ENCODE assay signal across 8 cellular contexts in the genomic region with DNA sequence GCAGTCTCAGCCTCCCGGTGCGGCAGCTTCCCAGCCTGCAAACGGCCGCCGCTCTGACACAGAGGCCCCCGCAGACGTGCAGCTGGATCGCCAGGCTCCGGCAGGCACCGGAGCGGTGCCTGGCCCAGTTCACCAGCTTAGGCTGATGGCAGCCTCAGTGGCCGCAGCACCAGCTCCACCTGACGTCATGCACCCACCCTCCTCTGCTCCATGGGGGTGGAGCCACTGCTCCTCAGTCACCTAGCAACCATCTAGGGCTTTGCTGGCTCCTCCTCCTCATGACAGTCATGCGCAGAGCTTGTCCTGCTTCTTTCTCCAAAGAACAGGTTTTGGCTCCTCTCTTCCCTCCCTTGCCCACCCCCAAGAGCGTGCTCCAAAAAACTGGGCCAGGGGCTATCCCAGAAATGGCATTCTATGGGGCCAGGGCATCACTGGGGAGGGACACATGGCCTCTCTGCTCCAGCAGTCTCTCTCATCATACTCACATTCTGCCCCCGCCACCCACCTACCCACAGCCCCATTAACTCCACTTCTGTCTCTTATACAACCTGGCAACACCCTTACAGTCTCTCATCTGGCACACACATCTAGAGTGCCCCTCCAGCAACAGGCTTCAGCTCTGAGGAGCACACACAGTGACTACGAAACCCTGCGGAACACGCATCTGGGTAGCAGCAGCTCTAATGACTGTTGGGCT. TPM values are rescaled to one million over a fixed set of nuclear protein-coding genes. Genes with fewer than 3 reads are reported as not detected.
A peak's percentile ranks its signal among the peaks of the same experiment; 100 is the strongest.
DNase-seq lines count a peak whose midpoint lies in the region; ATAC-seq, FAIRE-seq and TF ChIP-seq lines count a peak whose summit lies in the region.

No MANE protein-coding gene starts in this region.

- TF ChIP-seq CTCF in Panc1 (IDR thresholded peaks at IDR 0.05) = no peak
- TF ChIP-seq CTCF in gastroesophageal sphincter (IDR thresholded peaks at IDR 0.05) = no peak

- H3K4me3 ChIP-seq in Panc1 (ENCODE audit: low read depth in 2 of 2, low read length in 2 of 2) = no peak overlapping the region; a peak in 1 of 4 replicates
- peak overlapping the region; percentile 4 to 48 for H3K4me3 ChIP-seq in gastroesophageal sphincter

- BruUV-seq in Panc1 (replicated peaks; lab: Mats Ljungman, UMichigan) = no TSS peak

- intact Hi-C loops in Panc1 (cut with micrococcal nuclease; ENCODE audit: unreplicated experiment) = no loop called here

- no peak for TF ChIP-seq POLR2A in gastroesophageal sphincter (IDR thresholded peaks at IDR 0.05)
- no peak for TF ChIP-seq POLR2A in GM12892 (IDR thresholded peaks at IDR 0.05; ENCODE audit: low read depth, low read length)

- POLR2A ChIA-PET in Panc1 (lab: Charles Lee) = no interaction called here

- in situ Hi-C loops in G401 (cut with HindIII; ENCODE audit: low sequenced_read_pairs) (no loop called here), Panc1 (cut with HindIII; ENCODE audit: low pct_unique_long_range_greater_than_20kb, low sequenced_read_pairs) (no loop called here)

- no peaks in the 10 kb centered on the region for H3K27me3 ChIP-seq in Panc1 (ENCODE audit: control insufficient read depth, insufficient read depth, low read length)
- H3K27me3 ChIP-seq in gastroesophageal sphincter = no peaks in the 10 kb centered on the region

- H3K36me3 ChIP-seq in Panc1 (ENCODE audit: control insufficient read depth, insufficient read depth, low read length) (peaks cover 2% of the 10 kb centered on the region; the same call in 1 of the 2 replicates), gastroesophageal sphincter (peaks cover 0 to 52% of the 10 kb centered on the region in 2 donors)

- CTCF ChIA-PET in Panc1 (lab: Charles Lee) = no interaction called here

- no peak for FAIRE-seq in GM12892 (lab: Jason Lieb, UNC)

- H3K9me3 ChIP-seq in Panc1 (ENCODE audit: control insufficient read depth, insufficient read depth, low read depth, low read length) (no peaks in the 10 kb centered on the region), gastroesophageal sphincter (no peaks in the 10 kb centered on the region)

- ATAC-seq in Panc1 = peak; percentile 61; the same call in 1 of the 2 replicates
- ATAC-seq in gastroesophageal sphincter = peak; percentile 97
- ATAC-seq in GM21576 (IDR thresholded peaks at IDR 0.05; ENCODE audit: unreplicated experiment) = no peak
- no peak for ATAC-seq in GM18907 (IDR thresholded peaks at IDR 0.05; ENCODE audit: unreplicated experiment)

- peak; percentile 99 for DNase-seq in G401 (ENCODE audit: low spot score)
- no peak for DNase-seq in Panc1 (ENCODE audit: low read depth, low spot score)
- peak; percentile 33 to 99 (median 92) for DNase-seq in nucleus accumbens (lab: John Stamatoyannopoulos, UW)
- DNase-seq in RKO (ENCODE audit: low spot score) = no peak
- no peak for DNase-seq in GM12892 (ENCODE audit: insufficient read length)

- TF ChIP-seq EP300 in gastroesophageal sphincter (IDR thresholded peaks at IDR 0.05) = no peak

- H3K4me1 ChIP-seq in Panc1 (ENCODE audit: control insufficient read depth, insufficient read depth, low read length) = no peaks in the 10 kb centered on the region
- peaks cover 0 to 55% (median 20%) of the 10 kb centered on the region in 3 donors for H3K4me1 ChIP-seq in gastroesophageal sphincter

- H3K27ac ChIP-seq in Panc1 (ENCODE audit: low read length) (no peak overlapping the region), gastroesophageal sphincter (peak overlapping the region in 3 of 4 donors; percentile 69 to 78 (median 77))

- WGBS in gastroesophageal sphincter (ENCODE audit: low coverage in 1 of 2), 2 donors = 26% methylated on average over 5 of the region's 19 CpGs; no CpG with 5 or more reads in 1 of the 2 donors

RNA-seq across cellular contexts. Expression of gene DCTN1, which starts 5.5 kb away (rescaled TPM):
- total RNA-seq in G401 (2014; rRNA removed; shearing (Covaris generic)) = 124 and 145 TPM in 2 replicates
- total RNA-seq in Panc1 (2021; ENCODE audit: unreplicated experiment) = 190 TPM
- 225 TPM for polyA plus RNA-seq in Panc1 (2012; ENCODE audit: insufficient read length)
- total RNA-seq in gastroesophageal sphincter = 100 to 1,000 TPM; 132 to 197 (median 170) TPM
- polyA plus RNA-seq in GM12892 (2012; ENCODE audit: missing spikeins) = 34.7 TPM

RNA-seq across cellular contexts. Expression of gene SLC4A5, which starts 31.4 kb away (rescaled TPM):
- not detected in 2 replicates for total RNA-seq in G401 (2014; rRNA removed; shearing (Covaris generic))
- total RNA-seq in Panc1 (2021; ENCODE audit: unreplicated experiment) (1.2 TPM), gastroesophageal sphincter (1 to 10 TPM; 1.8 to 9.4 (median 5.0) TPM)
- 0.39 TPM for polyA plus RNA-seq in Panc1 (2012; ENCODE audit: insufficient read length)
- 0.91 TPM for polyA plus RNA-seq in GM12892 (2012; ENCODE audit: missing spikeins)

RNA-seq across cellular contexts. Expression of gene C2orf81, which starts 46.8 kb away (rescaled TPM):
- 0.95 and 2.8 TPM in 2 replicates for total RNA-seq in G401 (2014; rRNA removed; shearing (Covaris generic))
- total RNA-seq in Panc1 (2021; ENCODE audit: unreplicated experiment) (3.9 TPM), gastroesophageal sphincter (1 to 10 TPM in 3 of 4 donors, under 1 TPM in 1; 0.62 to 1.4 (median 1.2) TPM)
- polyA plus RNA-seq in Panc1 (2012; ENCODE audit: insufficient read length) = 5.6 TPM
- 2.0 TPM for polyA plus RNA-seq in GM12892 (2012; ENCODE audit: missing spikeins)

RNA-seq across cellular contexts. Expression of gene WDR54, which starts 46.9 kb away (rescaled TPM):
- total RNA-seq in G401 (2014; rRNA removed; shearing (Covaris generic)) = 88.5 and 104 TPM in 2 replicates
- total RNA-seq in Panc1 (2021; ENCODE audit: unreplicated experiment) (27.7 TPM), gastroesophageal sphincter (10 to 100 TPM in 1 of 4 donors, 1 to 10 TPM in 3; 4.2 to 12.4 (median 8.8) TPM)
- polyA plus RNA-seq in Panc1 (2012; ENCODE audit: insufficient read length) = 46.7 TPM
- 80.9 TPM for polyA plus RNA-seq in GM12892 (2012; ENCODE audit: missing spikeins)

Comparison
In these comparisons a context has a peak if more than half of its experiments do, and no peak if none do; other contexts are left out.
1. DNase-seq: peak in G401 (single experiment) and nucleus accumbens (56 of 56); none in Panc1 (single experiment), RKO (single experiment) and GM12892 (single experiment).
2. ATAC-seq: peak in Panc1 (single experiment) and gastroesophageal sphincter (single experiment); none in GM21576 (single experiment) and GM18907 (single experiment).
3. H3K4me3 ChIP-seq: peak in gastroesophageal sphincter (2 of 2); none in Panc1 (0 of 2).